ENCODE assay signal across 8 cellular contexts in the genomic region with DNA sequence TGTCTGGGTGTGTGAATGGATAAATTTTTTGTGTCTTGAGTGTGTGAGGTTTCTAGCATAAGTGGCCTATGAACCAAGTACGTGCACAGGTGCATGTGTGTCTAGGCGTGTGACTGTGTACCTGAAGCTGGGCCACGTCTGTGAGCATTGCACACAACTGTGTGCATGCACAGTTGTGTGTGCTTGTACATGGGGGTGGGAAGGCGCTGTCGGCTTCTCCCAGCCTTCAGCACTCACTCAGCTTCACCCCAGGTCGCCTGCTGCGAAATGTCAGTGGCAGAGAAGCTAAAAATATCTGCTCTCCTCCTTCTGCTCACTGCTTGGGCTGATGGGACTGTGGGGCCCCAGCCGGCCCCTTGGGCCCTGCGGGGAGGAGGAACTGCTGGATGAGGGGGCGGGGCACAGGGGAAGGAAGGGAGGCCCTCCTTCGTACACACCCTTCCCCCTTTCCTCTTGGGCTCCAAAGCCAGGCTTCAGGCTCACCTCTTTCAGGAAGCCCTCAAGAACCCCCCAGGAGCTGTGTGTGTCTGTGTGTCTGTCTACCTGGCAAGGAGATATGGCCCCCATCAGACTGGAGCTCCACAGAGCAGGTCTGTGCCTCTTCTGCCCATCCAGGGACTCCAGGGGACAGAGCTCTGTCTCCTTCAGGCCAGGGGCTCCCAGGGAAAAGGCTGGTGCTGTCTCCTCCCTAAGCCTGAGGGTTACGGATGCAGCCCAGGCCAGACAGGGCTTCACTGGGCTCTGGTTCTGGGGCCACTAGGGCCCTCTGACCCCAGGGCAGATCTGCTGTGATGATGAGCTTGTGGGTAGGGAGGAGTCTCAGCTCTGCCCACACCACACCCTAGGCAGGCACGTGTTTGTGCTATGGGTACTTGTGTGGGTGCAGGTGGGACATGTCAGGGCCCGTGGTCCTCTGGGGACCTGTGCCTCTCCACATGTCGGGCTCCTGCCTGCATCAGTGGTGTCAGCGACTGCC. TPM values are rescaled to one million over a fixed set of nuclear protein-coding genes. Genes with fewer than 3 reads are reported as not detected.
DNase-seq lines count a peak whose midpoint lies in the region; TF ChIP-seq lines count a peak whose summit lies in the region.

No MANE protein-coding gene starts in this region.

- H3K27me3 ChIP-seq in HUES6 (ENCODE audit: control insufficient read depth, insufficient read depth, low read length) (no peaks in the 10 kb centered on the region), brain microvascular endothelial cell (replicated peaks) (no peaks in the 10 kb centered on the region)

- no peaks in the 10 kb centered on the region for H3K9me3 ChIP-seq in HUES6 (ENCODE audit: control insufficient read depth, insufficient read depth, low read depth, low read length)
- no peaks in the 10 kb centered on the region for H3K9me3 ChIP-seq in SK-N-MC (ENCODE audit: low read depth, low read length)

- H3K36me3 Mint-ChIP-seq in brain = no peaks in the 10 kb centered on the region

- H3K4me3 ChIP-seq in HUES6 (ENCODE audit: low read depth, low read length) = peak overlapping the region; percentile 26; the same call in 1 of the 2 replicates
- H3K4me3 ChIP-seq in SK-N-MC = peak overlapping the region; percentile 77
- H3K4me3 ChIP-seq in brain microvascular endothelial cell (ENCODE audit: low read depth, low read length) = no peak overlapping the region

- no peaks in the 10 kb centered on the region for H3K36me3 ChIP-seq in HUES6 (ENCODE audit: control insufficient read depth, insufficient read depth, low read length)
- no peaks in the 10 kb centered on the region for H3K36me3 ChIP-seq in SK-N-MC (ENCODE audit: insufficient read depth, low read length)
- H3K36me3 ChIP-seq in brain microvascular endothelial cell (replicated peaks) = no peaks in the 10 kb centered on the region

- peak overlapping the region; percentile 86 to 99 (median 98) for H3K27ac Mint-ChIP-seq in brain

- in situ Hi-C loops in brain microvascular endothelial cell (cut with HindIII; ENCODE audit: low pct_ligation_motif_present, low sequenced_read_pairs) = no loop called here

- H3K4me3 Mint-ChIP-seq in brain = peak overlapping the region in 4 of 5 experiments; percentile 38 to 83 (median 78)

- TF ChIP-seq CTCF in brain (conservative IDR thresholded peaks at IDR 0.05) (no peak), brain microvascular endothelial cell (IDR thresholded peaks at IDR 0.05; ENCODE audit: low read depth, low read length, missing control alignments) (no peak)

- peaks cover 69% of the 10 kb centered on the region for H3K4me1 ChIP-seq in HUES6 (ENCODE audit: control insufficient read depth, insufficient read depth, low read length)

- DNase-seq in SHP77 (lab: John Stamatoyannopoulos, UW) = peak; percentile 41 to 51
- DNase-seq in SHP77 treated with DMSO at 0.1 percent for 48 hours (lab: John Stamatoyannopoulos, UW) = no peak
- DNase-seq in SK-N-MC (ENCODE audit: low read depth, low spot score) = peak; percentile 57
- peak; percentile 55 for DNase-seq in inferior parietal cortex (ENCODE audit: extremely low spot score)
- peak; percentile 59 to 77 for DNase-seq in stimulated activated CD4-positive, alpha-beta T cell treated with anti-CD3 and anti-CD28 coated beads, Interleukin-2, amount 100 ng/mL, for 24 hours
- DNase-seq in brain microvascular endothelial cell = no peak

- no peaks in the 10 kb centered on the region for H3K9me3 Mint-ChIP-seq in brain

- H3K4me1 Mint-ChIP-seq in brain = peaks cover 91% of the 10 kb centered on the region

- H3K27ac ChIP-seq in HUES6 (ENCODE audit: low read depth, low read length) (0 out of 2 replicates have a peak overlapping the region, but pooled peaks have one; percentile 7), SK-N-MC (peak overlapping the region; percentile 95), brain microvascular endothelial cell (no peak overlapping the region)

- peaks cover 3% of the 10 kb centered on the region for H3K27me3 Mint-ChIP-seq in brain

- peak overlapping the region; percentile 49 for H3K9ac ChIP-seq in HUES6 (ENCODE audit: low read length)
- H3K9ac ChIP-seq in SK-N-MC (ENCODE audit: insufficient read length) = peak overlapping the region; percentile 67

RNA-seq across cellular contexts. Expression of gene WASF2, which starts 35.6 kb away (rescaled TPM):
- polyA plus RNA-seq in brain (ENCODE audit: insufficient read depth, low read depth, low replicate concordance) = 98.5 TPM

Comparison
In these comparisons a context has a peak if more than half of its experiments do, and no peak if none do; other contexts are left out.
1. DNase-seq: peak in SHP77 (2 of 2), SK-N-MC (single experiment), inferior parietal cortex (single experiment) and stimulated activated CD4-positive, alpha-beta T cell treated with anti-CD3 and anti-CD28 coated beads, Interleukin-2, amount 100 ng/mL, for 24 hours (2 of 2); none in SHP77 treated with DMSO at 0.1 percent for 48 hours (single experiment) and brain microvascular endothelial cell (single experiment).